29 cellular contexts compared by ENCODE assay signal in the genomic region with DNA sequence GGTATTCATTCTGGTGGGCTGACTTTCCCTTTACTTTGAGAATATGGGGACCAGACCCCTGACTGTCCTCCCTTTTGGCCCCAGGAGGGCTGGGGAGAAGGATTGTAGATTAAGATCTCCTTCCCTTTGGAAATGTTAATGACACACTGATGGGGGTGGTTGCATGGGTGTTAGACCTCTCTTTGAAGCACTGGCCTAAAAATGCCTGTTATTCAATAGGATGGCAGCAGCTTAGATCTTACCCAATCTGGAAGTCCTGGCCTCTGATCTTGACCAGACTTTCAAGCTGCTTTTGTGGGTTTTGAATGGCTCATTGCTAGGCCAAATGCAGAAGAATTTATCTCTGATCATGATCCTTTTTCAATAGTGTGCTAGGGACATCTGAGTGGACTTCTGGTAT. TPM values are rescaled to one million over a fixed set of nuclear protein-coding genes. Genes with fewer than 3 reads are reported as not detected.
DNase-seq lines count a peak whose midpoint lies in the region; TF ChIP-seq lines count a peak whose summit lies in the region.
"Had no signal": no experiment of that assay in that cellular context is flagged by ENCODE, and none has a peak within 500 bp of the region (broad histone marks: within the 10 kb centered on the region; RNA-seq: fewer than 3 reads in every experiment).

No MANE protein-coding gene starts in this region.

- H3K79me2 ChIP-seq in mammary epithelial cell (ENCODE audit: insufficient read depth, low read length), result no peaks in the 10 kb centered on the region

- no peak overlapping the region for H3K9ac ChIP-seq in mammary epithelial cell (ENCODE audit: insufficient read depth, low read length)

- POLR2A ChIA-PET in MCF 10A (lab: Yijun Ruan, JAX), result no interaction called here

- no peak overlapping the region for H2AFZ ChIP-seq in mammary epithelial cell (ENCODE audit: low read depth, low read length)

- no peaks in the 10 kb centered on the region for H3K27me3 Mint-ChIP-seq in MCF 10A (ENCODE audit: insufficient read depth, unreplicated experiment)
- no peaks in the 10 kb centered on the region for H3K27me3 Mint-ChIP-seq in activated naive CD8-positive, alpha-beta T cell treated with anti-CD3 and anti-CD28 coated beads for 36 hours
- H3K27me3 Mint-ChIP-seq: activated T-cell treated with anti-CD3 and anti-CD28 coated beads, Interleukin-2, amount 50 U/mL, for 24 hours; CD8-positive, alpha-beta memory T cell had no signal

- H3K27ac ChIP-seq in breast epithelium (peak overlapping the region; percentile 33 to 70), mammary epithelial cell (ENCODE audit: insufficient read depth, low read depth, low read length) (peak overlapping the region; percentile 26)
- H3K27ac ChIP-seq: 22Rv1, thyroid gland had no signal

- H3K4me1 ChIP-seq in breast epithelium (peaks cover 0 to 12% of the 10 kb centered on the region in 2 donors), mammary epithelial cell (ENCODE audit: insufficient read depth, low read length) (peaks cover 30% of the 10 kb centered on the region)
- H3K4me1 ChIP-seq: thyroid gland had no signal

- H3K4me3 ChIP-seq in breast epithelium (no peak overlapping the region), mammary epithelial cell (replicated peaks in 1 of 3; ENCODE audit: insufficient read depth in 1 of 3, low read depth in 2 of 3, low read length in 3 of 3) (no peak overlapping the region), foreskin fibroblast (ENCODE audit: low read depth in 1 of 2, low read length in 2 of 2) (no peak overlapping the region)
- H3K4me3 ChIP-seq: K562, lung, sigmoid colon, thyroid gland had no signal

- no peak overlapping the region for H3K4me3 Mint-ChIP-seq in MCF 10A (ENCODE audit: unreplicated experiment)
- H3K4me3 Mint-ChIP-seq in activated naive CD8-positive, alpha-beta T cell treated with anti-CD3 and anti-CD28 coated beads for 36 hours, result no peak overlapping the region
- H3K4me3 Mint-ChIP-seq: activated T-cell treated with anti-CD3 and anti-CD28 coated beads, Interleukin-2, amount 50 U/mL, for 24 hours; neural crest cell; T-helper 1 cell treated with Interleukin-12 subunit alpha and Interleukin-12 subunit beta and Interleukin-4 antibody, amounts not matched to agents 30 μg/mL and 1 μg/mL, for 36 hours had no signal

- no peak overlapping the region for H3K4me2 ChIP-seq in mammary epithelial cell (ENCODE audit: insufficient read depth, low read depth, low read length)

- no peaks in the 10 kb centered on the region for H3K9me3 ChIP-seq in breast epithelium
- H3K9me3 ChIP-seq in mammary epithelial cell (replicated peaks; ENCODE audit: insufficient read depth, low read length), result no peaks in the 10 kb centered on the region
- H3K9me3 ChIP-seq: sigmoid colon, thyroid gland had no signal

- DNase-seq in breast epithelium (ENCODE audit: low spot score in 2 of 2), result no peak
- DNase-seq in MCF 10A (ENCODE audit: unreplicated experiment), result no peak
- no peak for DNase-seq in mammary epithelial cell
- peak; percentile 74 for DNase-seq in islet precursor cell
- no peak for DNase-seq in foreskin fibroblast
- DNase-seq in activated effector memory CD4-positive, alpha-beta T cell treated with anti-CD3 and anti-CD28 coated beads, Interleukin-2, amount 50 U/mL, for 16 hours, result no peak
- DNase-seq in activated naive CD8-positive, alpha-beta T cell treated with anti-CD3 and anti-CD28 coated beads for 36 hours, result no peak
- no peak for DNase-seq in NCI-H2081 treated with DMSO at 0.1 percent for 48 hours (lab: John Stamatoyannopoulos, UW)
- DNase-seq: activated CD4-positive, alpha-beta T cell treated with anti-CD3 and anti-CD28 coated beads for 4 hours; activated CD8-positive, alpha-beta memory T cell treated with anti-CD3 and anti-CD28 coated beads for 24 hours; activated T-cell treated with anti-CD3 and anti-CD28 coated beads, Interleukin-2, amount 50 U/mL, for 24 hours; amniotic stem cell; caudate nucleus; CD8-positive, alpha-beta memory T cell; DMS153; kidney; MM.1S; NCI-H1417 treated with DMSO at 0.1 percent for 48 hours; NCI-H2171; NCI-H526; posterior cingulate gyrus; sigmoid colon; stimulated activated naive CD8-positive, alpha-beta T cell treated with anti-CD3 and anti-CD28 coated beads, Interleukin-15, Interleukin-2, amounts not matched to agents 100 U/mL and 50 U/mL, for 24 hours; thyroid gland had no signal

- TF ChIP-seq CTCF in breast epithelium (IDR thresholded peaks at IDR 0.05), result no peak
- no peak for TF ChIP-seq CTCF in MCF 10A (IDR thresholded peaks at IDR 0.05; ENCODE audit: unreplicated experiment)
- TF ChIP-seq CTCF in mammary epithelial cell (conservative IDR thresholded peaks at IDR 0.05 in 1 of 2, IDR thresholded peaks at IDR 0.05 in 1 of 2; ENCODE audit: extremely low read depth in 1 of 2, insufficient read depth in 1 of 2, low read depth in 1 of 2, low read length in 2 of 2), result no peak
- no peak for TF ChIP-seq CTCF in foreskin fibroblast (IDR thresholded peaks at IDR 0.05; ENCODE audit: low read depth, low read length)

- dilution Hi-C loops in mammary epithelial cell (cut with HindIII; ENCODE audit: low sequenced_read_pairs), result no loop called here

- H3K36me3 Mint-ChIP-seq in MCF 10A (ENCODE audit: insufficient read depth, unreplicated experiment), result peaks cover 27% of the 10 kb centered on the region
- peaks cover 13% of the 10 kb centered on the region for H3K36me3 Mint-ChIP-seq in activated naive CD8-positive, alpha-beta T cell treated with anti-CD3 and anti-CD28 coated beads for 36 hours

- intact Hi-C loops in breast epithelium (cut with DNase I; ENCODE audit: low total_unique reads), result no loop called here
- intact Hi-C loops in MCF 10A (cut with micrococcal nuclease), result no loop called here
- intact Hi-C loops in mammary epithelial cell (cut with micrococcal nuclease), result no loop called here

- H4K20me1 ChIP-seq in mammary epithelial cell (ENCODE audit: insufficient read depth, low read length), result no peaks in the 10 kb centered on the region

- no peaks in the 10 kb centered on the region for H3K9me3 Mint-ChIP-seq in MCF 10A (ENCODE audit: unreplicated experiment)
- H3K9me3 Mint-ChIP-seq in activated naive CD8-positive, alpha-beta T cell treated with anti-CD3 and anti-CD28 coated beads for 36 hours, result no peaks in the 10 kb centered on the region
- H3K9me3 Mint-ChIP-seq: activated T-cell treated with anti-CD3 and anti-CD28 coated beads, Interleukin-2, amount 50 U/mL, for 24 hours; CD8-positive, alpha-beta memory T cell; neural crest cell; T-helper 1 cell treated with Interleukin-12 subunit alpha and Interleukin-12 subunit beta and Interleukin-4 antibody, amounts not matched to agents 30 μg/mL and 1 μg/mL, for 36 hours had no signal

- H3K27me3 ChIP-seq in breast epithelium (no peaks in the 10 kb centered on the region), mammary epithelial cell (ENCODE audit: insufficient read depth, low read length) (no peaks in the 10 kb centered on the region)
- H3K27me3 ChIP-seq: sigmoid colon, thyroid gland had no signal

- CTCF ChIA-PET in MCF 10A (lab: Yijun Ruan, JAX), result interaction anchor here (0.7 kb wide), 1 partner anchor 66 kb away, joined by 3 read pairs; no protein-coding TSS in a partner anchor
- CTCF ChIA-PET in mammary epithelial cell (lab: Charles Lee; ENCODE audit: low non-redundant PET), result no interaction called here

- BruUV-seq in MCF 10A (replicated peaks; lab: Mats Ljungman, UMichigan) (no TSS peak), mammary epithelial cell (replicated peaks; lab: Mats Ljungman, UMichigan) (no TSS peak)

- no peak for TF ChIP-seq POLR2A in breast epithelium (IDR thresholded peaks at IDR 0.05)

- H3K4me1 Mint-ChIP-seq in MCF 10A (ENCODE audit: insufficient read depth, unreplicated experiment), result peaks cover 16% of the 10 kb centered on the region
- peaks cover 17% of the 10 kb centered on the region for H3K4me1 Mint-ChIP-seq in activated naive CD8-positive, alpha-beta T cell treated with anti-CD3 and anti-CD28 coated beads for 36 hours
- H3K4me1 Mint-ChIP-seq: neural crest cell had no signal

- peaks cover 5% of the 10 kb centered on the region for H3K36me3 ChIP-seq in breast epithelium
- H3K36me3 ChIP-seq in mammary epithelial cell (ENCODE audit: insufficient read depth, low read length), result peaks cover 4% of the 10 kb centered on the region

- no peak overlapping the region for H3K27ac Mint-ChIP-seq in MCF 10A (ENCODE audit: low read depth, unreplicated experiment)
- H3K27ac Mint-ChIP-seq in activated naive CD8-positive, alpha-beta T cell treated with anti-CD3 and anti-CD28 coated beads for 36 hours, result no peak overlapping the region
- H3K27ac Mint-ChIP-seq: activated T-cell treated with anti-CD3 and anti-CD28 coated beads, Interleukin-2, amount 50 U/mL, for 24 hours; T-helper 1 cell treated with Interleukin-12 subunit alpha and Interleukin-12 subunit beta and Interleukin-4 antibody, amounts not matched to agents 30 μg/mL and 1 μg/mL, for 36 hours had no signal

- in situ Hi-C loops in mammary epithelial cell (cut with MboI; ENCODE audit: low sequenced_read_pairs in 2 of 2), result no loop called here

RNA-seq across cellular contexts. Expression of gene MAP3K3, which starts 25.7 kb away (rescaled TPM):
- total RNA-seq in breast epithelium (10 to 100 TPM; 44.9 to 60.0 (median 47.9) TPM), MCF 10A (2022) (12.8 and 13.8 TPM in 2 replicates), mammary epithelial cell (10 to 100 TPM; 19.5 to 21.8 TPM)
- 12.6 TPM for polyA plus RNA-seq in mammary epithelial cell
- polyA minus RNA-seq in mammary epithelial cell, result 50.4 TPM
- total RNA-seq in activated naive CD8-positive, alpha-beta T cell treated with anti-CD3 and anti-CD28 coated beads for 36 hours, result 10 to 100 TPM; 20.1 to 20.8 TPM

RNA-seq across cellular contexts. Expression of gene TACO1, which starts 47.2 kb away (rescaled TPM):
- total RNA-seq in breast epithelium (10 to 100 TPM; 11.0 to 12.4 (median 11.1) TPM), MCF 10A (2022) (36.5 and 38.7 TPM in 2 replicates), mammary epithelial cell (10 to 100 TPM; 14.5 to 28.7 TPM)
- polyA plus RNA-seq in mammary epithelial cell, result 25.1 TPM
- 19.2 TPM for polyA minus RNA-seq in mammary epithelial cell
- total RNA-seq in activated naive CD8-positive, alpha-beta T cell treated with anti-CD3 and anti-CD28 coated beads for 36 hours, result 10 to 100 TPM; 38.3 to 39.6 TPM

RNA-seq across cellular contexts. Expression of gene LIMD2, which starts 52.0 kb away (rescaled TPM):
- total RNA-seq in breast epithelium, result 10 to 100 TPM in 1 of 3 donors, 1 to 10 TPM in 2; 6.1 to 10.5 (median 7.2) TPM
- total RNA-seq in MCF 10A (2022), result 0.56 and 0.93 TPM in 2 replicates
- 1 to 10 TPM in 1 of 2 donors, under 1 TPM in 1; 0.87 to 1.3 TPM for total RNA-seq in mammary epithelial cell
- 0.57 TPM for polyA plus RNA-seq in mammary epithelial cell
- not detected for polyA minus RNA-seq in mammary epithelial cell
- 100 to 1,000 TPM; 173 to 179 TPM for total RNA-seq in activated naive CD8-positive, alpha-beta T cell treated with anti-CD3 and anti-CD28 coated beads for 36 hours

Comparison
In these comparisons a context has a peak if more than half of its experiments do, and no peak if none do; other contexts are left out.
1. RNA of gene LIMD2, which starts 52.0 kb away (total RNA-seq): 173 to 179 TPM in activated naive CD8-positive, alpha-beta T cell treated with anti-CD3 and anti-CD28 coated beads for 36 hours; 6.1 to 10.5 TPM in breast epithelium, 0.87 to 1.3 TPM in mammary epithelial cell and 0.56 to 0.93 TPM in MCF 10A; every median in the first group is over 10 times any median in the second.